ENCODE assay signal across 26 cellular contexts in the genomic region with DNA sequence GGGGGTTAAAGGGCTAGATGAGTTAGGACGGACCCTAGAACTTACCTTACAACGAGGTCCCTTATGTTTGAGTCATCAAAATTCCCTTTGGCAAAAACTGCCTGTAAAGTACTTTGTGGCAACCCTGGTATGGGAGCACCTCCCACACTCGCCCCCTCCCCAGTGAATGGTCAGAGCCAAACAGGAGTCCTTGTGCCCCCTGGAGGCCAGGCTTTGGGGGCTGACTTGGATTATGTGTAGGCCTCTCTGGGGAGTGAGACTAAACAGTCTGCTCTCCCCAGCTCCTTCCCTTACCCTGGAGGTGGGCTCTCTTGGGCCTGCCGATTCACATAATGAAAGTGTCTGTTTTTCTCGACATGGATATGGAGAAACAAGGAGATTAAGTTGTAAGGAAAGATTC.
"Had no signal": no experiment of that assay in that cellular context is flagged by ENCODE, and none has a peak within 500 bp of the region (broad histone marks: within the 10 kb centered on the region; RNA-seq: fewer than 3 reads in every experiment).

No MANE protein-coding gene starts in this region.

- ATAC-seq: activated CD4-positive, CD25-positive, alpha-beta regulatory T cell treated with anti-CD3 and anti-CD28 coated beads, Interleukin-2, amount 50 U/mL, for 24 hours; activated CD8-positive, alpha-beta T cell treated with anti-CD3 and anti-CD28 coated beads, Interleukin-2, amount 10 ng/mL, durations not matched to agents 7 days and 5 days had no signal

- H3K27ac ChIP-seq: breast epithelium, Peyer's patch, RWPE1, SJCRH30, WERI-Rb-1 had no signal

- H3K4me1 ChIP-seq: breast epithelium, Peyer's patch, SJCRH30 had no signal

- H3K4me3 ChIP-seq: breast epithelium, Peyer's patch, SJCRH30 had no signal

- H3K4me2 ChIP-seq: SK-N-SH had no signal

- H3K36me3 ChIP-seq: breast epithelium, Peyer's patch, SJCRH30, WERI-Rb-1 had no signal

- H3K9me3 ChIP-seq: breast epithelium, Peyer's patch, SJCRH30, SK-N-SH had no signal

- H3K9ac ChIP-seq: SK-N-SH had no signal

- H3K27me3 ChIP-seq: breast epithelium, Peyer's patch, SJCRH30 had no signal

- DNase-seq: activated CD4-positive, alpha-beta T cell treated with anti-CD3 and anti-CD28 coated beads for 4 hours; activated CD4-positive, alpha-beta T cell treated with anti-CD3 and anti-CD28 coated beads, Interleukin-2, amount 50 U/mL, for 4 hours; activated CD8-positive, alpha-beta memory T cell treated with anti-CD3 and anti-CD28 coated beads, Interleukin-2, amount 50 U/mL, for 48 hours; activated CD8-positive, alpha-beta T cell treated with anti-CD3 and anti-CD28 coated beads, Interleukin-2, amount 10 ng/mL, durations not matched to agents 7 days and 5 days; activated T-cell treated with anti-CD3 and anti-CD28 coated beads, Interleukin-2, amount 50 U/mL, for 1 hour; aorta; caudate nucleus; MV-4-11; NCI-H1105; NCI-H1436; NCI-H1694 treated with DMSO at 0.1 percent for 48 hours; NCI-H2029 treated with DMSO at 0.1 percent for 48 hours; NCI-H345; NCI-H510A; NCI-H526 treated with DMSO at 0.1 percent for 48 hours; NCI-H82; NK-92 treated with Interleukin-12 subunit alpha and Interleukin-12 subunit beta, amount 100 ng/mL, for 24 hours; Peyer's patch; Right ventricle myocardium superior; SJCRH30; SK-N-SH; T-helper 1 cell; WERI-Rb-1 had no signal
